Comparison of ENCODE assay signal across 1 cellular context in genomic region chr15:81158561-81158960, GRCh38. TPM values are rescaled to one million over a fixed set of nuclear protein-coding genes. Genes with fewer than 3 reads are reported as not detected.
"Had no signal": no experiment of that assay in that cellular context is flagged by ENCODE, and none has a peak within 500 bp of the region (broad histone marks: within the 10 kb centered on the region; RNA-seq: fewer than 3 reads in every experiment).

No MANE protein-coding gene starts in this region.

RNA-seq across cellular contexts. Expression of gene CFAP161, which starts 24.5 kb away (rescaled TPM):
- total RNA-seq: transverse colon had no signal
